Comparison of ENCODE assay signal across 2 cellular contexts in the genomic region with DNA sequence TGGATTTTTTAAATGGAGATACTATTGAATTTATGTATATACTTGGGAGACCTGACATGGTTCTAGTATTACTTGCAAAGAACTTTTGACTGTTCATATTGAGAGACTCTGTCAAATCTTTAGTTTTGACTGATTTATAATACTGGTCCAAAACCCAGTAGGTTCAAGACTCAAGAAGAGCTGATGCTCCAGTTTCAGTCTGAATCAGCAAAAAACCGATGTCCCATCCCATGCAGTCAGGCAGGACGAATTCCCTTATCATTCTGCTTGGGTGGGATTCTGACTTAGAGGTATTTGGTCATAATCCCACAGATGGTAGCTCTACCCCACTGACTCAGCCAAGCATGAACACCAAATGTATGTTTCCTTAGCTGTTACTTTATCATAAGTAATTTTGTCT.
TF ChIP-seq lines count a peak whose summit lies in the region.

No MANE protein-coding gene starts in this region.

TF ChIP-seq in SK-N-SH treated with all-trans-retinoic acid at 6 μM for 48 hours, 23 proteins besides CTCF, POLR2A, EP300 and RAD21:
- TF ChIP-seq, protein P1, sequence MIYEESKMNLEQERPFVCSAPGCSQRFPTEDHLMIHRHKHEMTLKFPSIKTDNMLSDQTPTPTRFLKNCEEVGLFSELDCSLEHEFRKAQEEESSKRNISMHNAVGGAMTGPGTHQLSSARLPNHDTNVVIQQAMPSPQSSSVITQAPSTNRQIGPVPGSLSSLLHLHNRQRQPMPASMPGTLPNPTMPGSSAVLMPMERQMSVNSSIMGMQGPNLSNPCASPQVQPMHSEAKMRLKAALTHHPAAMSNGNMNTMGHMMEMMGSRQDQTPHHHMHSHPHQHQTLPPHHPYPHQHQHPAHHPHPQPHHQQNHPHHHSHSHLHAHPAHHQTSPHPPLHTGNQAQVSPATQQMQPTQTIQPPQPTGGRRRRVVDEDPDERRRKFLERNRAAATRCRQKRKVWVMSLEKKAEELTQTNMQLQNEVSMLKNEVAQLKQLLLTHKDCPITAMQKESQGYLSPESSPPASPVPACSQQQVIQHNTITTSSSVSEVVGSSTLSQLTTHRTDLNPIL (CRISPR knock-in tag; IDR thresholded peaks at IDR 0.05; ENCODE audit: low read depth), result no peak
- TF ChIP-seq, protein P2, sequence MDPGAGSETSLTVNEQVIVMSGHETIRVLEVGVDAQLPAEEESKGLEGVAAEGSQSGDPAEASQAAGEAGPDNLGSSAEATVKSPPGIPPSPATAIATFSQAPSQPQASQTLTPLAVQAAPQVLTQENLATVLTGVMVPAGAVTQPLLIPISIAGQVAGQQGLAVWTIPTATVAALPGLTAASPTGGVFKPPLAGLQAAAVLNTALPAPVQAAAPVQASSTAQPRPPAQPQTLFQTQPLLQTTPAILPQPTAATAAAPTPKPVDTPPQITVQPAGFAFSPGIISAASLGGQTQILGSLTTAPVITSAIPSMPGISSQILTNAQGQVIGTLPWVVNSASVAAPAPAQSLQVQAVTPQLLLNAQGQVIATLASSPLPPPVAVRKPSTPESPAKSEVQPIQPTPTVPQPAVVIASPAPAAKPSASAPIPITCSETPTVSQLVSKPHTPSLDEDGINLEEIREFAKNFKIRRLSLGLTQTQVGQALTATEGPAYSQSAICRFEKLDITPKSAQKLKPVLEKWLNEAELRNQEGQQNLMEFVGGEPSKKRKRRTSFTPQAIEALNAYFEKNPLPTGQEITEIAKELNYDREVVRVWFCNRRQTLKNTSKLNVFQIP (CRISPR knock-in tag; IDR thresholded peaks at IDR 0.05; ENCODE audit: borderline replicate concordance, low read depth), result no peak
- TF ChIP-seq TOX (CRISPR knock-in tag; IDR thresholded peaks at IDR 0.05; ENCODE audit: borderline replicate concordance) (no peak), ZC3H10 (CRISPR knock-in tag; IDR thresholded peaks at IDR 0.05) (no peak), ZFP30 (CRISPR knock-in tag; IDR thresholded peaks at IDR 0.05) (no peak), ESRRG (CRISPR knock-in tag; IDR thresholded peaks at IDR 0.05) (no peak), RARB (CRISPR knock-in tag; IDR thresholded peaks at IDR 0.05) (no peak), BACH2 (CRISPR knock-in tag; IDR thresholded peaks at IDR 0.05; ENCODE audit: borderline replicate concordance) (no peak), ZNF70 (CRISPR knock-in tag; IDR thresholded peaks at IDR 0.05) (no peak), PPARA (CRISPR knock-in tag; IDR thresholded peaks at IDR 0.05; ENCODE audit: borderline replicate concordance) (no peak), ZNF8 (CRISPR knock-in tag; IDR thresholded peaks at IDR 0.05) (no peak), ZFP3 (CRISPR knock-in tag; IDR thresholded peaks at IDR 0.05) (no peak), ISL1 (CRISPR knock-in tag; IDR thresholded peaks at IDR 0.05) (no peak)
- TF ChIP-seq, protein P3, sequence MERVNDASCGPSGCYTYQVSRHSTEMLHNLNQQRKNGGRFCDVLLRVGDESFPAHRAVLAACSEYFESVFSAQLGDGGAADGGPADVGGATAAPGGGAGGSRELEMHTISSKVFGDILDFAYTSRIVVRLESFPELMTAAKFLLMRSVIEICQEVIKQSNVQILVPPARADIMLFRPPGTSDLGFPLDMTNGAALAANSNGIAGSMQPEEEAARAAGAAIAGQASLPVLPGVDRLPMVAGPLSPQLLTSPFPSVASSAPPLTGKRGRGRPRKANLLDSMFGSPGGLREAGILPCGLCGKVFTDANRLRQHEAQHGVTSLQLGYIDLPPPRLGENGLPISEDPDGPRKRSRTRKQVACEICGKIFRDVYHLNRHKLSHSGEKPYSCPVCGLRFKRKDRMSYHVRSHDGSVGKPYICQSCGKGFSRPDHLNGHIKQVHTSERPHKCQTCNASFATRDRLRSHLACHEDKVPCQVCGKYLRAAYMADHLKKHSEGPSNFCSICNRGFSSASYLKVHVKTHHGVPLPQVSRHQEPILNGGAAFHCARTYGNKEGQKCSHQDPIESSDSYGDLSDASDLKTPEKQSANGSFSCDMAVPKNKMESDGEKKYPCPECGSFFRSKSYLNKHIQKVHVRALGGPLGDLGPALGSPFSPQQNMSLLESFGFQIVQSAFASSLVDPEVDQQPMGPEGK (CRISPR knock-in tag; IDR thresholded peaks at IDR 0.05; ENCODE audit: borderline replicate concordance), result no peak
- TF ChIP-seq, protein P4, sequence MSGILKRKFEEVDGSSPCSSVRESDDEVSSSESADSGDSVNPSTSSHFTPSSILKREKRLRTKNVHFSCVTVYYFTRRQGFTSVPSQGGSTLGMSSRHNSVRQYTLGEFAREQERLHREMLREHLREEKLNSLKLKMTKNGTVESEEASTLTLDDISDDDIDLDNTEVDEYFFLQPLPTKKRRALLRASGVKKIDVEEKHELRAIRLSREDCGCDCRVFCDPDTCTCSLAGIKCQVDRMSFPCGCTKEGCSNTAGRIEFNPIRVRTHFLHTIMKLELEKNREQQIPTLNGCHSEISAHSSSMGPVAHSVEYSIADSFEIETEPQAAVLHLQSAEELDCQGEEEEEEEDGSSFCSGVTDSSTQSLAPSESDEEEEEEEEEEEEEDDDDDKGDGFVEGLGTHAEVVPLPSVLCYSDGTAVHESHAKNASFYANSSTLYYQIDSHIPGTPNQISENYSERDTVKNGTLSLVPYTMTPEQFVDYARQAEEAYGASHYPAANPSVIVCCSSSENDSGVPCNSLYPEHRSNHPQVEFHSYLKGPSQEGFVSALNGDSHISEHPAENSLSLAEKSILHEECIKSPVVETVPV (CRISPR knock-in tag; IDR thresholded peaks at IDR 0.05), result no peak

TF ChIP-seq in K562, 482 proteins besides CTCF, POLR2A, EP300 and RAD21 (continued from another document):
- TF ChIP-seq CCNT2 (IDR thresholded peaks at IDR 0.05; ENCODE audit: borderline replicate concordance, extremely low read depth, insufficient read length, low read depth, low read length) (no peak), GATAD2B (IDR thresholded peaks at IDR 0.05; ENCODE audit: borderline replicate concordance) (no peak), BRF1 (IDR thresholded peaks at IDR 0.05; ENCODE audit: borderline replicate concordance, extremely low read depth, insufficient read length) (no peak), ZNF263 (CRISPR knock-in tag; IDR thresholded peaks at IDR 0.05; ENCODE audit: borderline replicate concordance) (no peak), C11orf30 (IDR thresholded peaks at IDR 0.05; ENCODE audit: low read depth) (peak; percentile 8; the same call in 1 of the 2 replicates), ZNF175 (CRISPR knock-in tag; IDR thresholded peaks at IDR 0.05; ENCODE audit: low read depth) (no peak), ZNF316 (IDR thresholded peaks at IDR 0.05) (0 out of 2 replicates have a peak, but pooled peaks have one; percentile 39), NEUROD1 (IDR thresholded peaks at IDR 0.05; ENCODE audit: borderline replicate concordance, low read depth, low read length, partially characterized antibody) (no peak)
